Comparison of ENCODE assay signal across 8 cellular contexts in the genomic region with DNA sequence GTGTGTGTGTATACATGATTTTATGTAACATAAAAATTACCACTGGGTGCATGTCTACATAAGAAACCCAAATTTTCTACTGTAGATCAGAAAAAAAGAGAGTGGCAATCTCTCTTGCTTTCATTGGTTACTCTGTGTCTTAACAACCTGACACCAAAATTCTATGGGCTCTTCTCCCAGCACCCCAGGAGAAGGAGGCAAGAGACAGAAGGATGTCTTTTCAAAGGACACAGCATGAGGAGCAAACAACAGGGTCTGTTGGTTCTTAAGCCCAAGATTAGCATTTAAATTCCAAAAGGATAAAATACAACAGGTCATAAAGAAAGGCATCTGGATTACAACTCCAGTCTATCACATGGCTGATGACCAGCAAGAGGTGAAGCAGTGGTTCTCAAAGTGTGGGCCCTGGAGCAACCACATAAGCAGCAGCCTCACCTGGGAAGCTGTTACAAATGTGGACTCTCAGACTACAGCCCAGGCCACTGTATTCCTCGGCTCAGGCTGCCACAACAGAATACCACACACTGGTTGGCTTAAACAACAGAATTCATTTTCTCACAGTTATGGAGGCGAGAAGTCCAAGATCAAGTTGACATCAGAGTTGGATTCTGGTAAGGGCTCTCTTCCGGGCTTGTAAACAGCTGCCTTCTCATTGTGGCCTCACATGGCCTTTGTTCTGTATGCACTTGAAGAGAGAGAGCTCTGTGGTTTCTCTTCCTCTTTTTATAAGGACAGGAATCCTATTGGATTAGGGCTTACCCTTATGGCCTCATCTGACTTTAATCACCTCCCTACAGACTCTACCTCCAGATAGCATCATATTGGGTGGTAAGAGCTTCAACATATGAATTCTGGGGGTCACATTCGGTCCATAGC.
A peak's percentile ranks its signal among the peaks of the same experiment; 100 is the strongest.
DNase-seq lines count a peak whose midpoint lies in the region; ATAC-seq and TF ChIP-seq lines count a peak whose summit lies in the region.

No MANE protein-coding gene starts in this region.

- WGBS in testis, 2 donors: 68 to 89% methylated on average over 4 of the region's 4 CpGs
- WGBS in body of pancreas, 2 donors: 50 to 76% methylated on average over 4 of the region's 4 CpGs

- no peak overlapping the region for H3K4me3 ChIP-seq in testis
- no peak overlapping the region for H3K4me3 ChIP-seq in body of pancreas

- H3K27me3 Mint-ChIP-seq in T-cell: no peaks in the 10 kb centered on the region

- ATAC-seq in GM19438 (IDR thresholded peaks at IDR 0.05; ENCODE audit: low read depth, unreplicated experiment) (peak; percentile 83), HG03432 (IDR thresholded peaks at IDR 0.05; ENCODE audit: unreplicated experiment) (peak; percentile 94), T-cell (replicated peaks in 1 of 4) (no peak), body of pancreas (no peak)

- POLR2A ChIA-PET in T-cell (lab: Charles Lee): no interaction called here

- H3K4me3 Mint-ChIP-seq in T-cell: no peak overlapping the region

- H3K4me1 ChIP-seq in testis: no peaks in the 10 kb centered on the region
- H3K4me1 ChIP-seq in body of pancreas: no peaks in the 10 kb centered on the region

- CTCF ChIA-PET in T-cell (lab: Charles Lee): no interaction called here

- TF ChIP-seq CTCF in testis (IDR thresholded peaks at IDR 0.05) (no peak), body of pancreas (IDR thresholded peaks at IDR 0.05) (no peak)

- H3K27ac ChIP-seq in testis (no peak overlapping the region), body of pancreas (no peak overlapping the region)

- H3K4me1 Mint-ChIP-seq in T-cell: peaks cover 6 to 18% (median 16%) of the 10 kb centered on the region in 3 donors

- no peaks in the 10 kb centered on the region for H3K9me3 ChIP-seq in testis
- no peaks in the 10 kb centered on the region for H3K9me3 ChIP-seq in body of pancreas

- H3K27me3 ChIP-seq in testis (no peaks in the 10 kb centered on the region), body of pancreas (no peaks in the 10 kb centered on the region)

- intact Hi-C loops in testis (cut with DNase I; ENCODE audit: low total_unique reads): no loop called here
- intact Hi-C loops in body of pancreas (cut with DNase I): no loop called here

- H3K36me3 ChIP-seq in testis (ENCODE audit: low read depth, missing control alignments) (no peaks in the 10 kb centered on the region), body of pancreas (replicated peaks in 1 of 2; ENCODE audit: insufficient read depth in 1 of 2, low read depth in 2 of 2) (no peaks in the 10 kb centered on the region)

- DNase-seq in CD1c-positive myeloid dendritic cell (ENCODE audit: extremely low spot score) (peak; percentile 74), T-cell (no peak), testis (no peak), NCI-H1930 (lab: John Stamatoyannopoulos, UW) (no peak), body of pancreas (no peak), HPDE6-E6E7 (ENCODE audit: extremely low spot score) (no peak)

- peak overlapping the region; percentile 71 to 72 for H3K27ac Mint-ChIP-seq in T-cell

- TF ChIP-seq POLR2A in testis (IDR thresholded peaks at IDR 0.05) (no peak), body of pancreas (IDR thresholded peaks at IDR 0.05) (no peak)

- no peaks in the 10 kb centered on the region for H3K36me3 Mint-ChIP-seq in T-cell

- H3K9me3 Mint-ChIP-seq in T-cell: no peaks in the 10 kb centered on the region

Comparison
In these comparisons a context has a peak if more than half of its experiments do, and no peak if none do; other contexts are left out.
1. ATAC-seq: peak in GM19438 (single experiment) and HG03432 (single experiment); none in T-cell (0 of 4) and body of pancreas (single experiment).